In the genomic region with DNA sequence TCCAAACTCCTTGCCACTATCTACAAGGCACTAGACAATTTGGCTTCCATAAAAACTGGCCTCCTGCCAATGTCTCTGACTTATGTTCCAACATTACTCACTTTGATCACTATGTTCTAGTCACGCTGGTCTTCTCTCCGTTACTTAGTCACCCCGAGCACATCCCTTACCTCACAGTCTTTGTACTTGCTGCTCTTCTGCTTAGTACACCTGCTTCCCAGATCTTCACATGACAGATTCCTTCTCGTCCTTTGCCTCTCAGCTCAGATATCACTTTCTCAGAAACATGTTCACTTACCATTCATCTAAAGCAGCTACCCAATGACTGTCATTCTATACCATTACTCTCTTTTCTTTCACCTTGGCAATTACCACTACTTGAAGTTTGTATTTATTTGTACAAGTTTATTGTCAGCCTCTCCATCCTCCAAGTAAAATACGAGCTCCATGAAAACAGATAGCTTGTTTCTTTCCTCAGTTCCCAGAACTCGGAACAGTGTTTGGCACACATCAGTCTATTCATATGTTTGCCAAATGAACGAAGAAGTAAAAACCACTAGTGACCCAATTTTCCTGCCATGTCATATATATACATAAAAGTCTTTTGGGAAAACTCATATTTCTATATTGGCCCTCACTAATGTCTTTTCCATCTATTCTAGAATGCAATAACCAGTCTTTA, we compare ENCODE assay signal across 8 cellular contexts. TPM values are rescaled to one million over a fixed set of nuclear protein-coding genes. Genes with fewer than 3 reads are reported as not detected.
DNase-seq lines count a peak whose midpoint lies in the region; ATAC-seq, FAIRE-seq and TF ChIP-seq lines count a peak whose summit lies in the region.

No MANE protein-coding gene starts in this region.

- ATAC-seq in IMR-90 (ENCODE audit: low read depth) = peak; percentile 55
- no peak for ATAC-seq in GM18861 (IDR thresholded peaks at IDR 0.05; ENCODE audit: unreplicated experiment)

- no peak overlapping the region for H3K4me3 ChIP-seq in AG09309 (ENCODE audit: control insufficient read depth, low read depth, low read length)
- no peak overlapping the region for H3K4me3 ChIP-seq in IMR-90 (ENCODE audit: insufficient read depth, low read depth, low read length)
- no peak overlapping the region for H3K4me3 ChIP-seq in cardiac fibroblast (replicated peaks in 1 of 2; ENCODE audit: low read depth in 2 of 2, low read length in 2 of 2)
- H3K4me3 ChIP-seq in mesenchymal stem cell (ENCODE audit: insufficient read depth in 1 of 2, low read depth in 1 of 2, low read length in 2 of 2) = peak overlapping the region in 1 of 2 experiments; percentile 13
- H3K4me3 ChIP-seq in spleen = no peak overlapping the region

- H3K36me3 ChIP-seq in IMR-90 (ENCODE audit: control insufficient read depth, insufficient read depth, low read length) (no peaks in the 10 kb centered on the region), mesenchymal stem cell (ENCODE audit: control insufficient read depth in 1 of 2, insufficient read depth in 2 of 2, low read depth in 1 of 2, low read length in 2 of 2) (peaks cover 0 to 3% of the 10 kb centered on the region in 2 experiments), spleen (peaks cover 0 to 29% (median 0%) of the 10 kb centered on the region in 6 donors)

- no peak overlapping the region for H4K5ac ChIP-seq in IMR-90 (ENCODE audit: low read depth, low read length)

- BruUV-seq in IMR-90 (replicated peaks; lab: Mats Ljungman, UMichigan) = no TSS peak

- H3K56ac ChIP-seq in IMR-90 (ENCODE audit: extremely low read depth, insufficient read depth, low read length) = no peak overlapping the region

- H2BK120ac ChIP-seq in IMR-90 (ENCODE audit: low read depth, low read length) (no peak overlapping the region), mesenchymal stem cell (ENCODE audit: low read depth, low read length) (no peak overlapping the region)

- no peak for TF ChIP-seq RAD21 in IMR-90 (IDR thresholded peaks at IDR 0.05; ENCODE audit: low read length)

- H3K9me3 ChIP-seq in IMR-90 (ENCODE audit: control insufficient read depth, insufficient read depth, low read length) (no peaks in the 10 kb centered on the region), mesenchymal stem cell (ENCODE audit: control insufficient read depth, low read length) (no peaks in the 10 kb centered on the region), spleen (no peaks in the 10 kb centered on the region)

- CTCF ChIA-PET in IMR-90 (lab: Yijun Ruan, JAX) = no interaction called here

- H2AFZ ChIP-seq in IMR-90 (replicated peaks; ENCODE audit: low read length, poor library complexity) (no peak overlapping the region), mesenchymal stem cell (ENCODE audit: low read depth, low read length) (no peak overlapping the region)

- H3K4me1 ChIP-seq in IMR-90 (ENCODE audit: control insufficient read depth, insufficient read depth, low read length) = peaks cover 4% of the 10 kb centered on the region; the same call in 1 of the 2 replicates
- H3K4me1 ChIP-seq in mesenchymal stem cell (ENCODE audit: control insufficient read depth, insufficient read depth, low read depth, low read length) = peaks cover 10% of the 10 kb centered on the region
- H3K4me1 ChIP-seq in spleen = peaks cover 0 to 6% (median under 1%) of the 10 kb centered on the region in 6 donors

- DNase-seq in AG09309 (ENCODE audit: low read depth) (peak; percentile 77), IMR-90 (peak; percentile 93), cardiac fibroblast (ENCODE audit: low read depth in 2 of 2) (peak; percentile 90 to 98), mesenchymal stem cell (peak; percentile 76), GM19239 (ENCODE audit: insufficient read length, low spot score) (no peak), GM12891 (ENCODE audit: insufficient read length, low spot score) (no peak), spleen (no peak)

- H4K20me1 ChIP-seq in IMR-90 (ENCODE audit: insufficient read depth, low read length) = no peaks in the 10 kb centered on the region

- FAIRE-seq in GM19239 (lab: Jason Lieb, UNC) (no peak), GM12891 (lab: Jason Lieb, UNC) (no peak)

- H3K18ac ChIP-seq in IMR-90 (ENCODE audit: low read depth, low read length) (no peak overlapping the region), mesenchymal stem cell (ENCODE audit: low read depth in 1 of 2, low read length in 2 of 2) (no peak overlapping the region)

- no peak overlapping the region for H2BK5ac ChIP-seq in IMR-90 (ENCODE audit: low read depth, low read length, poor library complexity, severe bottlenecking)
- H2BK5ac ChIP-seq in mesenchymal stem cell (ENCODE audit: low read depth, low read length, poor library complexity, severe bottlenecking) = no peak overlapping the region

- TF ChIP-seq POLR2A in IMR-90 (IDR thresholded peaks at IDR 0.05; ENCODE audit: low read depth, low read length) (no peak), GM12891 (IDR thresholded peaks at IDR 0.05; ENCODE audit: low read depth, low read length) (no peak), spleen (IDR thresholded peaks at IDR 0.05) (no peak)

- POLR2A ChIA-PET in IMR-90 (lab: Charles Lee; ENCODE audit: unreplicated experiment) = interaction anchor here (0.5 kb wide), 1 partner anchor 567 kb away, joined by 4 read pairs; the partner anchor contains the start of gene FNIP1

- H3K79me1 ChIP-seq in IMR-90 (ENCODE audit: low read depth in 1 of 2, low read length in 2 of 2) (no peaks in the 10 kb centered on the region), mesenchymal stem cell (replicated peaks; ENCODE audit: low read length, poor library complexity, severe bottlenecking) (peaks cover 10% of the 10 kb centered on the region)

- H4K8ac ChIP-seq in IMR-90 (ENCODE audit: low read depth in 2 of 2, low read length in 2 of 2) (no peak overlapping the region), mesenchymal stem cell (ENCODE audit: low read length) (no peak overlapping the region)

- H3K9ac ChIP-seq in IMR-90 (ENCODE audit: low read depth, low read length) (no peak overlapping the region), mesenchymal stem cell (ENCODE audit: low read length) (no peak overlapping the region)

- in situ Hi-C loops in IMR-90 (cut with MboI; ENCODE audit: low sequenced_read_pairs) = loop anchor here (10.0 kb wide), 1 partner anchor 299 kb away; the partner anchor contains the start of gene IL3

- H2AK5ac ChIP-seq in IMR-90 (ENCODE audit: low read depth, low read length) (no peak overlapping the region), mesenchymal stem cell (ENCODE audit: low read length, severe bottlenecking) (no peak overlapping the region)

- WGBS in IMR-90 (ENCODE audit: extremely low coverage in 2 of 2, insufficient read length in 1 of 2), 2 experiments = 23% methylated on average over 4 of the region's 7 CpGs; no CpG with 5 or more reads in 1 of the 2 experiments
- WGBS in mesenchymal stem cell = 57% methylated on average over 7 of the region's 7 CpGs
- WGBS in spleen, 5 donors = 81 to 92% (median 84%) methylated on average over 7 of the region's 7 CpGs

- peaks cover 4% of the 10 kb centered on the region; the same call in 1 of the 2 replicates for H3K9me1 ChIP-seq in IMR-90 (ENCODE audit: insufficient read depth, low read length)

- H2BK20ac ChIP-seq in IMR-90 (ENCODE audit: low read depth, low read length) = peak overlapping the region; percentile 27; the same call in 1 of the 2 replicates

- dilution Hi-C loops in IMR-90 (cut with HindIII; ENCODE audit: low sequenced_read_pairs, unreplicated experiment) = no loop called here

- H3K14ac ChIP-seq in IMR-90 (replicated peaks; ENCODE audit: low read depth, low read length) = no peak overlapping the region
- no peak overlapping the region for H3K14ac ChIP-seq in mesenchymal stem cell (ENCODE audit: low read length in 2 of 2)

- no peak overlapping the region for H3K23ac ChIP-seq in IMR-90 (ENCODE audit: low read depth, low read length)
- H3K23ac ChIP-seq in mesenchymal stem cell (ENCODE audit: low read length in 2 of 2) = no peak overlapping the region

- H3K27me3 ChIP-seq in IMR-90 (ENCODE audit: control insufficient read depth, insufficient read depth, low read length) (peaks cover 2% of the 10 kb centered on the region; the same call in 1 of the 2 replicates), mesenchymal stem cell (ENCODE audit: control insufficient read depth in 1 of 2, insufficient read depth in 1 of 2, low read length in 2 of 2) (no peaks in the 10 kb centered on the region), spleen (replicated peaks in 1 of 7) (no peaks in the 10 kb centered on the region)

- H2BK15ac ChIP-seq in IMR-90 (ENCODE audit: low read depth, low read length) (no peak overlapping the region), mesenchymal stem cell (ENCODE audit: low read depth, poor library complexity, severe bottlenecking) (no peak overlapping the region)

- no peak overlapping the region for H3K4me2 ChIP-seq in IMR-90 (ENCODE audit: low read depth, low read length)
- H3K4me2 ChIP-seq in mesenchymal stem cell (ENCODE audit: low read length, poor library complexity, severe bottlenecking) = no peak overlapping the region

- no peak overlapping the region for H2BK12ac ChIP-seq in mesenchymal stem cell (ENCODE audit: low read length in 2 of 2)

- H4K91ac ChIP-seq in IMR-90 (ENCODE audit: insufficient read depth, low read depth, low read length) (no peak overlapping the region), mesenchymal stem cell (ENCODE audit: low read length) (no peak overlapping the region)

- intact Hi-C loops in IMR-90 (cut with micrococcal nuclease) (loop anchor here (2.0 to 5.0 kb wide), 2 partner anchors 69 to 301 kb away; partner anchors contain the start of genes IL3 and SLC22A4), spleen (cut with DNase I; ENCODE audit: low total_unique reads) (no loop called here)

- H3K4ac ChIP-seq in IMR-90 (ENCODE audit: low read depth, low read length) (no peak overlapping the region), mesenchymal stem cell (ENCODE audit: low read depth in 1 of 2, low read length in 2 of 2) (no peak overlapping the region)

- H2AK9ac ChIP-seq in IMR-90 (replicated peaks; ENCODE audit: low read depth, low read length, poor library complexity) = no peak overlapping the region

- no peak overlapping the region for H3K27ac ChIP-seq in IMR-90 (ENCODE audit: insufficient read depth, low read length)
- H3K27ac ChIP-seq in mesenchymal stem cell (ENCODE audit: low read length, poor library complexity, severe bottlenecking) = peak overlapping the region; percentile 10
- H3K27ac ChIP-seq in spleen = no peak overlapping the region

- TF ChIP-seq CTCF in AG09309 (IDR thresholded peaks at IDR 0.05; ENCODE audit: control insufficient read depth, insufficient read depth, low read depth, low read length, missing control alignments) = no peak
- no peak for TF ChIP-seq CTCF in IMR-90 (conservative IDR thresholded peaks at IDR 0.05; ENCODE audit: low read depth, low read length)
- TF ChIP-seq CTCF in cardiac fibroblast (IDR thresholded peaks at IDR 0.05; ENCODE audit: low read depth, low read length) = no peak
- no peak for TF ChIP-seq CTCF in spleen (IDR thresholded peaks at IDR 0.05 in 8 of 11, conservative IDR thresholded peaks at IDR 0.05 in 3 of 11)

RNA-seq across cellular contexts. Expression of gene SLC22A5, which starts 5.9 kb away (rescaled TPM):
- total RNA-seq in IMR-90 (2012; rRNA removed) (3.6 and 6.1 TPM in 2 replicates), spleen (1 to 10 TPM; 5.3 to 9.2 (median 7.6) TPM)
- polyA plus RNA-seq in IMR-90 (2012; rRNA removed) (6.0 and 7.1 TPM in 2 replicates), spleen (1 to 10 TPM; 2.4 to 2.9 (median 2.6) TPM)
- polyA plus RNA-seq in IMR-90 (2012; cell fraction: cytosol; rRNA removed) = 1.3 and 4.2 TPM in 2 replicates
- 28.5 and 37.6 TPM in 2 replicates for polyA plus RNA-seq in IMR-90 (2012; cell fraction: nucleus; rRNA removed; ENCODE audit: low replicate concordance)
- polyA plus RNA-seq in mesenchymal stem cell (2013, experiment 1 of 2) = 1.7 TPM
- polyA plus RNA-seq in mesenchymal stem cell (2013, experiment 2 of 2) = 1.7 TPM
- polyA plus RNA-seq in GM12891 (2012; ENCODE audit: low read depth, missing spikeins) = 0.33 TPM

Comparison
In these comparisons a context has a peak if more than half of its experiments do, and no peak if none do; other contexts are left out.
1. DNase-seq: peak in AG09309 (single experiment), IMR-90 (single experiment), cardiac fibroblast (2 of 2) and mesenchymal stem cell (single experiment); none in GM19239 (single experiment), GM12891 (single experiment) and spleen (single experiment).